10 cellular contexts compared by ENCODE assay signal in the genomic region with DNA sequence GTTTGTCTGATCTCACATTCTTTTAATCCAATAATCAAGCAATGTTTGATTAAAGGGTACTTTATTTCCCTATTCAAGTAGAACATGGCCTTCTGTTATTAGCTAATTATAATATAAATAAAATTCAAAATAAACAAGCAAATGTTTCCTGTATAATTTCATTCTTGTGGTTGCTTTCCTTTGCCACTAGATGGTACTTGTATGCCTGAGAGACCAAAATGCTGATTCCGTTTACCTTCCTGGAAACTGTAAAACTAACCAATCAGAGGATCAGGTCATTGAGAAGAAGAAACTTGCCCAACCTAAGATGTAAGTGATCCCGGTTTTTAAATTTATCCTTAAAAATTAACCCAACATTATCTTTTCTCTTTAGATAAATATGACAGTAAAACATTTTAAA. TPM values are rescaled to one million over a fixed set of nuclear protein-coding genes. Genes with fewer than 3 reads are reported as not detected.
DNase-seq lines count a peak whose midpoint lies in the region; ATAC-seq and TF ChIP-seq lines count a peak whose summit lies in the region.
"Had no signal": no experiment of that assay in that cellular context is flagged by ENCODE, and none has a peak within 500 bp of the region (broad histone marks: within the 10 kb centered on the region; RNA-seq: fewer than 3 reads in every experiment).

No MANE protein-coding gene starts in this region.

- POLR2A ChIA-PET in GM10248 (lab: Yijun Ruan, JAX) = no interaction called here

- H2BK5ac ChIP-seq in mesenchymal stem cell (ENCODE audit: low read depth, low read length, poor library complexity, severe bottlenecking) = no peak overlapping the region

- H2BK120ac ChIP-seq in mesenchymal stem cell (ENCODE audit: low read depth, low read length) = no peak overlapping the region

- TF ChIP-seq POLR2A in body of pancreas (IDR thresholded peaks at IDR 0.05) (no peak), vagina (IDR thresholded peaks at IDR 0.05) (no peak)

- H3K27ac ChIP-seq in body of pancreas (no peak overlapping the region), mesenchymal stem cell (ENCODE audit: low read length, poor library complexity, severe bottlenecking) (no peak overlapping the region), vagina (no peak overlapping the region)
- H3K27ac ChIP-seq: SK-N-MC had no signal

- no peak overlapping the region for H3K14ac ChIP-seq in mesenchymal stem cell (ENCODE audit: low read length in 2 of 2)

- no peak overlapping the region for H4K8ac ChIP-seq in mesenchymal stem cell (ENCODE audit: low read length)

- H2AFZ ChIP-seq in mesenchymal stem cell (ENCODE audit: low read depth, low read length) = no peak overlapping the region

- H3K4me2 ChIP-seq in mesenchymal stem cell (ENCODE audit: low read length, poor library complexity, severe bottlenecking) = no peak overlapping the region

- H2BK12ac ChIP-seq in mesenchymal stem cell (ENCODE audit: low read length in 2 of 2) = no peak overlapping the region

- H3K18ac ChIP-seq in mesenchymal stem cell (ENCODE audit: low read depth in 1 of 2, low read length in 2 of 2) = no peak overlapping the region

- H3K79me1 ChIP-seq in mesenchymal stem cell (replicated peaks; ENCODE audit: low read length, poor library complexity, severe bottlenecking) = no peaks in the 10 kb centered on the region

- no peak overlapping the region for H2AK5ac ChIP-seq in mesenchymal stem cell (ENCODE audit: low read length, severe bottlenecking)

- H3K9me3 ChIP-seq in body of pancreas = no peaks in the 10 kb centered on the region
- no peaks in the 10 kb centered on the region for H3K9me3 ChIP-seq in mesenchymal stem cell (ENCODE audit: control insufficient read depth, low read length)
- H3K9me3 ChIP-seq in vagina = no peaks in the 10 kb centered on the region

- H3K36me3 ChIP-seq in body of pancreas (replicated peaks in 1 of 2; ENCODE audit: insufficient read depth in 1 of 2, low read depth in 2 of 2) (no peaks in the 10 kb centered on the region), mesenchymal stem cell (ENCODE audit: control insufficient read depth in 1 of 2, insufficient read depth in 2 of 2, low read depth in 1 of 2, low read length in 2 of 2) (no peaks in the 10 kb centered on the region), vagina (no peaks in the 10 kb centered on the region)

- H2BK15ac ChIP-seq in mesenchymal stem cell (ENCODE audit: low read depth, poor library complexity, severe bottlenecking) = no peak overlapping the region

- WGBS in body of pancreas, 2 donors = 3 to 6% methylated on average over 2 of the region's 2 CpGs
- WGBS in mesenchymal stem cell = 70% methylated on average over 1 of the region's 2 CpGs

- CTCF ChIA-PET in GM10248 (lab: Yijun Ruan, JAX) = interaction anchor here (1.0 to 2.8 kb wide), 9 partner anchors 9 to 189 kb away, joined by 3 to 21 read pairs (median 3); partner anchors contain the start of gene ABCA5

- no peak overlapping the region for H3K9ac ChIP-seq in mesenchymal stem cell (ENCODE audit: low read length)

- H3K4me3 ChIP-seq in body of pancreas (no peak overlapping the region), mesenchymal stem cell (ENCODE audit: insufficient read depth in 1 of 2, low read depth in 1 of 2, low read length in 2 of 2) (no peak overlapping the region), vagina (no peak overlapping the region)
- H3K4me3 ChIP-seq: SK-N-MC had no signal

- in situ Hi-C loops in KBM-7 (cut with MboI; ENCODE audit: low pct_unique_long_range_greater_than_20kb, low sequenced_read_pairs) = no loop called here

- H3K4ac ChIP-seq in mesenchymal stem cell (ENCODE audit: low read depth in 1 of 2, low read length in 2 of 2) = no peak overlapping the region

- H4K91ac ChIP-seq in mesenchymal stem cell (ENCODE audit: low read length) = no peak overlapping the region

- H3K4me1 ChIP-seq in body of pancreas (no peaks in the 10 kb centered on the region), mesenchymal stem cell (ENCODE audit: control insufficient read depth, insufficient read depth, low read depth, low read length) (no peaks in the 10 kb centered on the region), vagina (no peaks in the 10 kb centered on the region)

- intact Hi-C loops in body of pancreas (cut with DNase I) (loop anchor here (10.0 kb wide), 1 partner anchor 190 kb away; no protein-coding TSS in a partner anchor), vagina (cut with DNase I) (loop anchor here (10.0 kb wide), 1 partner anchor 190 kb away; no protein-coding TSS in a partner anchor)

- DNase-seq in GM10248 (ENCODE audit: extremely low spot score) (no peak), KBM-7 (peak; percentile 14), body of pancreas (no peak), mesenchymal stem cell (peak; percentile 50), vagina (ENCODE audit: extremely low spot score in 2 of 2) (no peak), UCSD-AML1 (lab: John Stamatoyannopoulos, UW; ENCODE audit: unreplicated experiment) (no peak)

- ATAC-seq in body of pancreas = peak; percentile 85
- no peak for ATAC-seq in GM19397 (IDR thresholded peaks at IDR 0.05; ENCODE audit: unreplicated experiment)
- ATAC-seq in HG03457 (IDR thresholded peaks at IDR 0.05; ENCODE audit: unreplicated experiment) = no peak
- ATAC-seq: naive thymus-derived CD8-positive, alpha-beta T cell had no signal

- H3K23ac ChIP-seq in mesenchymal stem cell (ENCODE audit: low read length in 2 of 2) = no peak overlapping the region

- H3K27me3 ChIP-seq in body of pancreas (no peaks in the 10 kb centered on the region), mesenchymal stem cell (ENCODE audit: control insufficient read depth in 1 of 2, insufficient read depth in 1 of 2, low read length in 2 of 2) (no peaks in the 10 kb centered on the region), vagina (no peaks in the 10 kb centered on the region)

- TF ChIP-seq CTCF in GM10248 (IDR thresholded peaks at IDR 0.05; ENCODE audit: control extremely low read depth, extremely low read depth, low read depth, missing control alignments) = peak; percentile 24
- peak; percentile 26 to 81 (median 74) for TF ChIP-seq CTCF in body of pancreas (IDR thresholded peaks at IDR 0.05)
- peak in 1 of 3 experiments; percentile 23 for TF ChIP-seq CTCF in vagina (IDR thresholded peaks at IDR 0.05)

RNA-seq across cellular contexts. Expression of gene ABCA5, which starts 8.1 kb away (rescaled TPM):
- total RNA-seq in body of pancreas (100 to 1,000 TPM in 1 of 2 donors, 10 to 100 TPM in 1; 93.4 to 104 TPM), vagina (50.6 TPM)
- polyA plus RNA-seq in mesenchymal stem cell (2013, experiment 1 of 2) = 4.3 TPM
- polyA plus RNA-seq in mesenchymal stem cell (2013, experiment 2 of 2) = 3.9 TPM

Comparison
In these comparisons a context has a peak if more than half of its experiments do, and no peak if none do; other contexts are left out.
1. DNase-seq: peak in KBM-7 (single experiment) and mesenchymal stem cell (single experiment); none in GM10248 (single experiment), body of pancreas (0 of 4), vagina (0 of 2) and UCSD-AML1 (single experiment).